In genomic region chr2:98826856-98827255, GRCh38 we compare ENCODE assay signal across 16 cellular contexts.
DNase-seq lines count a peak whose midpoint lies in the region; ATAC-seq, FAIRE-seq and TF ChIP-seq lines count a peak whose summit lies in the region.
"Had no signal": no experiment of that assay in that cellular context is flagged by ENCODE, and none has a peak within 500 bp of the region (broad histone marks: within the 10 kb centered on the region; RNA-seq: fewer than 3 reads in every experiment).

No MANE protein-coding gene starts in this region.

- peak; percentile 59 for FAIRE-seq in urothelium cell line (lab: Jason Lieb, UNC)
- FAIRE-seq: A204.1, H1, HepG2 had no signal

- H3K9me3 Mint-ChIP-seq in CD4-positive, alpha-beta memory T cell: no peaks in the 10 kb centered on the region
- H3K9me3 Mint-ChIP-seq in T-cell: no peaks in the 10 kb centered on the region
- no peaks in the 10 kb centered on the region for H3K9me3 Mint-ChIP-seq in effector memory CD8-positive, alpha-beta T cell
- H3K9me3 Mint-ChIP-seq: CD8-positive, alpha-beta T cell had no signal

- H3K4me1 ChIP-seq in CD4-positive, alpha-beta memory T cell (ENCODE audit: insufficient read depth, low read length): peaks cover 53% of the 10 kb centered on the region
- no peaks in the 10 kb centered on the region for H3K4me1 ChIP-seq in body of pancreas
- H3K4me1 ChIP-seq: HAP-1 had no signal

- peaks cover 0 to 1% of the 10 kb centered on the region in 2 donors for H3K27me3 Mint-ChIP-seq in CD4-positive, alpha-beta memory T cell
- H3K27me3 Mint-ChIP-seq in T-cell: no peaks in the 10 kb centered on the region
- no peaks in the 10 kb centered on the region for H3K27me3 Mint-ChIP-seq in effector memory CD8-positive, alpha-beta T cell

- no peak for TF ChIP-seq CTCF in body of pancreas (IDR thresholded peaks at IDR 0.05)

- peaks cover 0 to 3% of the 10 kb centered on the region in 2 donors for H3K36me3 Mint-ChIP-seq in CD4-positive, alpha-beta memory T cell
- no peaks in the 10 kb centered on the region for H3K36me3 Mint-ChIP-seq in T-cell
- H3K36me3 Mint-ChIP-seq in effector memory CD8-positive, alpha-beta T cell (ENCODE audit: insufficient read depth): no peaks in the 10 kb centered on the region
- H3K36me3 Mint-ChIP-seq: CD8-positive, alpha-beta T cell had no signal

- intact Hi-C loops in CD4-positive, alpha-beta memory T cell (cut with micrococcal nuclease): no loop called here
- intact Hi-C loops in body of pancreas (cut with DNase I): loop anchor here (10.0 kb wide), 1 partner anchor 72 kb away; no protein-coding TSS in a partner anchor

- CTCF ChIA-PET in CD4-positive, alpha-beta memory T cell (lab: Charles Lee; ENCODE audit: partially characterized antibody): interaction anchor here (0.8 to 6.7 kb wide), 3 partner anchors 10 to 97 kb away, joined by 3 to 30 read pairs (median 3); no protein-coding TSS in a partner anchor
- CTCF ChIA-PET in T-cell (lab: Charles Lee): interaction anchor here in 1 of 2 donors (0.7 kb wide), 1 partner anchor 13 kb away, joined by 4 read pairs; no protein-coding TSS in a partner anchor

- no peak overlapping the region for H3K27ac ChIP-seq in CD4-positive, alpha-beta memory T cell (ENCODE audit: low read depth, low read length)
- no peak overlapping the region for H3K27ac ChIP-seq in body of pancreas

- no peaks in the 10 kb centered on the region for H3K36me3 ChIP-seq in CD4-positive, alpha-beta memory T cell (ENCODE audit: insufficient read depth, low read length)
- no peaks in the 10 kb centered on the region for H3K36me3 ChIP-seq in body of pancreas (replicated peaks in 1 of 2; ENCODE audit: insufficient read depth in 1 of 2, low read depth in 2 of 2)
- H3K36me3 ChIP-seq: HAP-1 had no signal

- no peak for TF ChIP-seq POLR2A in body of pancreas (IDR thresholded peaks at IDR 0.05)

- no peak for DNase-seq in CD4-positive, alpha-beta memory T cell
- DNase-seq in T-cell (no peak), urothelium cell line (ENCODE audit: low spot score) (no peak), activated T-cell treated with anti-CD3 and anti-CD28 coated beads for 4 hours (no peak), NCI-H2171 (lab: John Stamatoyannopoulos, UW) (no peak), body of pancreas (no peak)
- no peak for DNase-seq in effector memory CD8-positive, alpha-beta T cell
- DNase-seq: C1 segment of cervical spinal cord; CD8-positive, alpha-beta T cell; COR-L47; GF-D8 had no signal

- H3K4me3 ChIP-seq in CD4-positive, alpha-beta memory T cell (ENCODE audit: low read length in 2 of 2): no peak overlapping the region
- no peak overlapping the region for H3K4me3 ChIP-seq in body of pancreas
- H3K4me3 ChIP-seq: HAP-1 had no signal

- WGBS in body of pancreas, 2 donors: 90% methylated on average over 11 to 14 of the region's 15 CpGs

- no peak for ATAC-seq in T-cell (replicated peaks in 1 of 4)
- no peak for ATAC-seq in effector memory CD8-positive, alpha-beta T cell (replicated peaks)
- no peak for ATAC-seq in body of pancreas
- ATAC-seq: CD8-positive, alpha-beta T cell; HepG2 had no signal

- peak overlapping the region in 2 of 8 donors; percentile 36 to 79 for H3K4me3 Mint-ChIP-seq in CD4-positive, alpha-beta memory T cell
- H3K4me3 Mint-ChIP-seq in T-cell: no peak overlapping the region
- H3K4me3 Mint-ChIP-seq in effector memory CD8-positive, alpha-beta T cell: no peak overlapping the region
- H3K4me3 Mint-ChIP-seq: B cell; CD8-positive, alpha-beta T cell had no signal

- POLR2A ChIA-PET in CD4-positive, alpha-beta memory T cell (lab: Charles Lee; ENCODE audit: partially characterized antibody): interaction anchor here (1.0 to 19.4 kb wide), 3 partner anchors 9 to 95 kb away, joined by 3 to 209 read pairs (median 9); partner anchors contain the start of gene MGAT4A
- POLR2A ChIA-PET in T-cell (lab: Charles Lee): no interaction called here

- H3K4me1 Mint-ChIP-seq in CD4-positive, alpha-beta memory T cell: peaks cover 46 to 84% (median 68%) of the 10 kb centered on the region in 4 donors
- H3K4me1 Mint-ChIP-seq in T-cell: peaks cover 46 to 69% (median 48%) of the 10 kb centered on the region in 3 donors
- H3K4me1 Mint-ChIP-seq in effector memory CD8-positive, alpha-beta T cell (ENCODE audit: low read depth in 2 of 2): peaks cover 34 to 43% of the 10 kb centered on the region in 2 donors

- no peaks in the 10 kb centered on the region for H3K9me3 ChIP-seq in CD4-positive, alpha-beta memory T cell (ENCODE audit: control insufficient read depth in 1 of 2, low read length in 2 of 2)
- no peaks in the 10 kb centered on the region for H3K9me3 ChIP-seq in body of pancreas
- H3K9me3 ChIP-seq: HAP-1 had no signal

- no peaks in the 10 kb centered on the region for H3K27me3 ChIP-seq in CD4-positive, alpha-beta memory T cell (ENCODE audit: insufficient read depth, low read length)
- H3K27me3 ChIP-seq in body of pancreas: no peaks in the 10 kb centered on the region

- H3K27ac Mint-ChIP-seq in CD4-positive, alpha-beta memory T cell: peak overlapping the region in 6 of 7 donors; percentile 76 to 93 (median 86)
- H3K27ac Mint-ChIP-seq in T-cell: peak overlapping the region; percentile 55 to 90
- peak overlapping the region; percentile 71 to 90 for H3K27ac Mint-ChIP-seq in effector memory CD8-positive, alpha-beta T cell
- H3K27ac Mint-ChIP-seq: B cell; CD8-positive, alpha-beta T cell had no signal
